In the genomic region with DNA sequence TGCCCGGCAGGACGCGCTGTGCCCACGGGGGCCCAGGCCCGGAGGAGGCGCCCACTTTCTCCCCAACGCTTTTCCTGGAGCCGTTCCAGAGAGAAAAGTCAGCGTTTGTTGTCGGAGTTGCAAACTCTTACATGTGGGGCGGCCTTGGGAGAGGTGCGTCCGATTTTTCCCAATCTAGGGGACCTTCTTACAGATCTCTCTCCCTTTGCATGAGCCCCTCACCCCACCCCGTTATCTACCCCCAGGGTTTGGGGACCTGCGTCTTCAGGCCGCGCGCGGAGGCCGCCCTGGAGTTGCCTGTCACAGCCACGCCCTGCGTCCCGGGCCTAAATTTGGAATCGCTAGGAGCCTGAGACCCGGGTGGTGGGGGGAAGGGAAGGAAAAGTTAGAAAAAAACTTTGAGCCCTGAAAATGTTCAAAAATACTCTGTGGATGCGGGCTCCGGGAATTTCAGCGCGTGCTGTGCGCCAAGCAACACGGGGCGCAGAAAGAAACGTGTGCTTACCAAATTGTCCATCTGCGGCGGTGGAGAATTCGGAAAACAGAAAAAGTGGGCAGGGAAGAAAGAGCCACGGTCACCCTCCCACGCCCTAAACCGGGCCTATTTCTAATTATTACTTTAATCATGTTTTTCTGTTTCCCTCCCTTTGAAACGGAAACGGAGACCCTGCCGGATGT, we compare ENCODE assay signal across 8 cellular contexts. TPM values are rescaled to one million over a fixed set of nuclear protein-coding genes. Genes with fewer than 3 reads are reported as not detected.
DNase-seq lines count a peak whose midpoint lies in the region; ATAC-seq and TF ChIP-seq lines count a peak whose summit lies in the region.

No MANE protein-coding gene starts in this region.

- H3K27ac Mint-ChIP-seq in Calu3 (ENCODE audit: unreplicated experiment) = peak overlapping the region; percentile 84
- H3K27ac Mint-ChIP-seq in activated CD4-positive, alpha-beta T cell treated with anti-CD3 and anti-CD28 coated beads, Interleukin-2, amount 10 ng/mL, durations not matched to agents 24 days and 14 days = peak overlapping the region; percentile 98
- peak overlapping the region; percentile 88 for H3K27ac Mint-ChIP-seq in osteocyte (ENCODE audit: unreplicated experiment)

- TSS peak; percentile 71 for BruUV-seq in Calu3 (replicated peaks; lab: Mats Ljungman, UMichigan)

- H3K4me3 Mint-ChIP-seq in Calu3 (ENCODE audit: low read depth, unreplicated experiment) (peak overlapping the region; percentile 81), osteocyte (ENCODE audit: unreplicated experiment) (peak overlapping the region; percentile 90)
- H3K4me3 Mint-ChIP-seq in activated CD4-positive, alpha-beta T cell treated with anti-CD3 and anti-CD28 coated beads, Interleukin-2, amount 10 ng/mL, durations not matched to agents 24 days and 14 days = peak overlapping the region; percentile 95

- intact Hi-C loops in Calu3 (cut with micrococcal nuclease; ENCODE audit: unreplicated experiment) = no loop called here
- intact Hi-C loops in activated CD4-positive, alpha-beta T cell treated with anti-CD3 and anti-CD28 coated beads, Interleukin-2, amount 10 ng/mL, durations not matched to agents 24 days and 14 days (cut with micrococcal nuclease) = loop anchor here (1.0 to 10.0 kb wide), 4 partner anchors 19 to 273 kb away; a partner anchor contains a TSS

- DNase-seq in Calu3 = peak; percentile 30
- DNase-seq in activated CD4-positive, alpha-beta T cell treated with anti-CD3 and anti-CD28 coated beads, Interleukin-2, amount 10 ng/mL, durations not matched to agents 24 days and 14 days = peak; percentile 81
- peak; percentile 57 for DNase-seq in fibroblast of peridontal ligament (ENCODE audit: extremely low read depth)
- no peak for DNase-seq in osteocyte (ENCODE audit: extremely low spot score, unreplicated experiment)
- no peak for DNase-seq in NCI-H146 (lab: John Stamatoyannopoulos, UW)
- DNase-seq in germinal center (ENCODE audit: low spot score) = no peak
- DNase-seq in DMS79 treated with DMSO at 0.1 percent for 48 hours (lab: John Stamatoyannopoulos, UW) = no peak

- CTCF ChIA-PET in Calu3 (lab: Charles Lee) = no interaction called here

- peak; percentile 16 for ATAC-seq in HG02938 (IDR thresholded peaks at IDR 0.05; ENCODE audit: unreplicated experiment)

- TF ChIP-seq CTCF in Calu3 (IDR thresholded peaks at IDR 0.05; ENCODE audit: unreplicated experiment) (no peak), osteocyte (IDR thresholded peaks at IDR 0.05) (no peak)

- H3K9me3 Mint-ChIP-seq in Calu3 (ENCODE audit: low read depth, unreplicated experiment) (no peaks in the 10 kb centered on the region), osteocyte (ENCODE audit: unreplicated experiment) (no peaks in the 10 kb centered on the region)
- H3K9me3 Mint-ChIP-seq in activated CD4-positive, alpha-beta T cell treated with anti-CD3 and anti-CD28 coated beads, Interleukin-2, amount 10 ng/mL, durations not matched to agents 24 days and 14 days = no peaks in the 10 kb centered on the region

- H3K4me1 Mint-ChIP-seq in Calu3 (ENCODE audit: low read depth, unreplicated experiment) (peaks cover 6% of the 10 kb centered on the region), osteocyte (ENCODE audit: unreplicated experiment) (peaks cover 43% of the 10 kb centered on the region)
- peaks cover 38% of the 10 kb centered on the region for H3K4me1 Mint-ChIP-seq in activated CD4-positive, alpha-beta T cell treated with anti-CD3 and anti-CD28 coated beads, Interleukin-2, amount 10 ng/mL, durations not matched to agents 24 days and 14 days

- peaks cover 19% of the 10 kb centered on the region for H3K36me3 Mint-ChIP-seq in Calu3 (ENCODE audit: insufficient read depth, unreplicated experiment)
- peaks cover 46% of the 10 kb centered on the region for H3K36me3 Mint-ChIP-seq in activated CD4-positive, alpha-beta T cell treated with anti-CD3 and anti-CD28 coated beads, Interleukin-2, amount 10 ng/mL, durations not matched to agents 24 days and 14 days (ENCODE audit: low read depth)
- peaks cover 2% of the 10 kb centered on the region for H3K36me3 Mint-ChIP-seq in osteocyte (ENCODE audit: unreplicated experiment)

- no peaks in the 10 kb centered on the region for H3K27me3 Mint-ChIP-seq in Calu3 (ENCODE audit: unreplicated experiment)
- H3K27me3 Mint-ChIP-seq in activated CD4-positive, alpha-beta T cell treated with anti-CD3 and anti-CD28 coated beads, Interleukin-2, amount 10 ng/mL, durations not matched to agents 24 days and 14 days = peaks cover 3% of the 10 kb centered on the region
- no peaks in the 10 kb centered on the region for H3K27me3 Mint-ChIP-seq in osteocyte (ENCODE audit: unreplicated experiment)

RNA-seq across cellular contexts. Expression of gene CD99, which starts 0.6 kb away (rescaled TPM):
- total RNA-seq in Calu3 (2022) = 51.2 and 73.9 TPM in 2 replicates
- total RNA-seq in activated CD4-positive, alpha-beta T cell treated with anti-CD3 and anti-CD28 coated beads, Interleukin-2, amount 10 ng/mL, durations not matched to agents 24 days and 14 days = 361 and 371 TPM in 2 replicates
- total RNA-seq in osteocyte = 621 and 679 TPM in 2 replicates

Comparison
In these comparisons a context has a peak if more than half of its experiments do, and no peak if none do; other contexts are left out.
1. DNase-seq: peak in Calu3 (single experiment), activated CD4-positive, alpha-beta T cell treated with anti-CD3 and anti-CD28 coated beads, Interleukin-2, amount 10 ng/mL, durations not matched to agents 24 days and 14 days (single experiment) and fibroblast of peridontal ligament (single experiment); none in osteocyte (single experiment), NCI-H146 (single experiment), germinal center (single experiment) and DMS79 treated with DMSO at 0.1 percent for 48 hours (single experiment).
2. Peak in every context shown above with its lines, with median percentiles within 50 percentile points of each other: H3K27ac Mint-ChIP-seq and H3K4me3 Mint-ChIP-seq.